Comparison of ENCODE assay signal across 8 cellular contexts in genomic region chr1:52032124-52032784, GRCh38. TPM values are rescaled to one million over a fixed set of nuclear protein-coding genes. Genes with fewer than 3 reads are reported as not detected.
DNase-seq lines count a peak whose midpoint lies in the region; ATAC-seq, FAIRE-seq and TF ChIP-seq lines count a peak whose summit lies in the region.

No MANE protein-coding gene starts in this region.

- H2AFZ ChIP-seq in GM12878 (ENCODE audit: control insufficient read depth, low read depth, low read length), result no peak overlapping the region

- H3K4me1 Mint-ChIP-seq in mesothelial cell of epicardium, result peaks cover 29% of the 10 kb centered on the region

- no peaks in the 10 kb centered on the region for H3K9me3 ChIP-seq in GM12878 (replicated peaks; ENCODE audit: control insufficient read depth, insufficient read depth, low read length)

- CTCF ChIA-PET in GM12878 (lab: Yijun Ruan, JAX), result interaction anchor here (0.7 to 2.1 kb wide), 4 partner anchors 18 to 222 kb away, joined by 3 to 10 read pairs (median 4); partner anchors contain the start of genes BTF3L4 and TXNDC12

- H3K27me3 Mint-ChIP-seq in mesothelial cell of epicardium (ENCODE audit: low read depth), result no peaks in the 10 kb centered on the region

- no peaks in the 10 kb centered on the region for H4K20me1 ChIP-seq in GM12878 (ENCODE audit: control insufficient read depth, insufficient read depth)

- no peak for DNase-seq in GM12878 (ENCODE audit: low read depth, low spot score)
- no peak for DNase-seq in mesothelial cell of epicardium (ENCODE audit: low spot score in 2 of 2, unreplicated experiment in 2 of 2)
- no peak for DNase-seq in SW480 (ENCODE audit: low spot score)
- no peak for DNase-seq in T1000 (lab: John Stamatoyannopoulos, UW)
- DNase-seq in NCI-H2196 (lab: John Stamatoyannopoulos, UW; ENCODE audit: unreplicated experiment), result no peak

- peak overlapping the region; percentile 78 for H3K4me3 ChIP-seq in GM12878

- H3K36me3 Mint-ChIP-seq in mesothelial cell of epicardium, result peaks cover 4% of the 10 kb centered on the region

- 0% methylated on average over 5 of the region's 5 CpGs for WGBS in GM12878 (ENCODE audit: insufficient coverage, insufficient replicate concordance, low lambda C conversion rate, missing lambda C conversion rate)

- H3K27ac Mint-ChIP-seq in mesothelial cell of epicardium, result peak overlapping the region; percentile 96

- no peak for TF ChIP-seq EP300 in GM12878 (IDR thresholded peaks at IDR 0.05; ENCODE audit: borderline replicate concordance in 1 of 2, control insufficient read depth in 1 of 2, low read depth in 2 of 2, low read length in 2 of 2)

- no peak for TF ChIP-seq POLR2A in GM12878 (IDR thresholded peaks at IDR 0.05; ENCODE audit: low read depth, low read length)

- H3K27me3 ChIP-seq in GM12878 (replicated peaks in 1 of 2; ENCODE audit: control insufficient read depth in 2 of 2, insufficient read depth in 2 of 2, low read length in 1 of 2), result no peaks in the 10 kb centered on the region

- peak; percentile 35 for ATAC-seq in GM18909 (IDR thresholded peaks at IDR 0.05; ENCODE audit: poor library complexity, unreplicated experiment)
- ATAC-seq in HG03439 (IDR thresholded peaks at IDR 0.05; ENCODE audit: unreplicated experiment), result peak; percentile 27
- ATAC-seq in GM12878, result peak; percentile 45
- ATAC-seq in HG02798 (IDR thresholded peaks at IDR 0.05; ENCODE audit: poor library complexity, unreplicated experiment), result no peak

- FAIRE-seq in GM12878 (lab: Jason Lieb, UNC), result no peak

- peaks cover 12% of the 10 kb centered on the region for H3K4me1 ChIP-seq in GM12878 (ENCODE audit: control insufficient read depth, insufficient read depth, low read length)

- H3K27ac ChIP-seq in GM12878 (ENCODE audit: control insufficient read depth, insufficient read depth), result peak overlapping the region; percentile 83

- H3K36me3 ChIP-seq in GM12878 (ENCODE audit: control insufficient read depth in 2 of 2, insufficient read depth in 2 of 2, low read length in 1 of 2), result peaks cover 0 to 5% of the 10 kb centered on the region in 2 experiments; a peak in 1 of 4 replicates

- intact Hi-C loops in GM12878 (cut with micrococcal nuclease; ENCODE audit: unreplicated experiment), result no loop called here

- H3K4me2 ChIP-seq in GM12878 (ENCODE audit: control insufficient read depth, insufficient read depth), result peak overlapping the region; percentile 92

- no TSS peak for BruUV-seq in GM12878 (replicated peaks; lab: Mats Ljungman, UMichigan)

- H3K9me3 Mint-ChIP-seq in mesothelial cell of epicardium, result no peaks in the 10 kb centered on the region

- TF ChIP-seq CTCF in GM12878 (IDR thresholded peaks at IDR 0.05 in 2 of 3, conservative IDR thresholded peaks at IDR 0.05 in 1 of 3; ENCODE audit: control insufficient read depth in 2 of 3, extremely low read depth in 1 of 3, insufficient read depth in 1 of 3, low read depth in 3 of 3, low read length in 3 of 3) (no peak), mesothelial cell of epicardium (IDR thresholded peaks at IDR 0.05; ENCODE audit: unreplicated experiment) (no peak)

- H3K9ac ChIP-seq in GM12878 (ENCODE audit: control insufficient read depth, insufficient read depth, low read length), result peak overlapping the region; percentile 85

- H3K4me3 Mint-ChIP-seq in mesothelial cell of epicardium, result peak overlapping the region; percentile 93

- RAD21 ChIA-PET in GM12878 (lab: Charles Lee; ENCODE audit: unreplicated experiment), result interaction anchor here (1.3 kb wide), 1 partner anchor 76 kb away, joined by 3 read pairs; no protein-coding TSS in a partner anchor

- H3K79me2 ChIP-seq in GM12878 (ENCODE audit: control insufficient read depth, insufficient read depth, low read length), result peaks cover 40% of the 10 kb centered on the region

- TF ChIP-seq RAD21 in GM12878 (IDR thresholded peaks at IDR 0.05; ENCODE audit: insufficient read depth, low read depth, low read length), result no peak

- POLR2A ChIA-PET in GM12878 (lab: Charles Lee), result interaction anchor here (1.2 to 6.0 kb wide), 3 partner anchors 24 to 153 kb away, joined by 4 to 37 read pairs (median 5); partner anchors contain the start of genes BTF3L4 and TXNDC12

- in situ Hi-C loops in GM12878 (cut with MboI), result no loop called here

- SMC1A ChIA-PET in GM12878 (lab: Charles Lee; ENCODE audit: uncharacterized antibody, unreplicated experiment), result interaction anchor here (0.7 to 3.6 kb wide), 4 partner anchors 18 to 153 kb away, joined by 3 to 13 read pairs (median 9); partner anchors contain the start of genes BTF3L4 and TXNDC12

RNA-seq across cellular contexts. Expression of gene KTI12, which starts 1.4 kb away (rescaled TPM):
- total RNA-seq in GM12878 (2013; cell fraction: nucleolus; rRNA removed), result 27.6 and 29.1 TPM in 2 replicates
- total RNA-seq in GM12878 (2014; rRNA removed) (14.8 and 17.2 TPM in 2 replicates), GM12878 (2014; rRNA removed; fragmentation: Illumina TruSeq; extraction: Trizol) (7.3 and 7.8 TPM in 2 replicates), GM12878 (2021) (18.5 and 20.4 TPM in 2 replicates), mesothelial cell of epicardium (8.2 to 9.4 TPM (median 8.5 TPM) in 3 replicates)
- polyA plus RNA-seq in GM12878 (2011; ENCODE audit: low read depth), result 11.9 TPM
- polyA plus RNA-seq in GM12878 (2011; rRNA removed) (15.4 and 18.0 TPM in 2 replicates), GM12878 (2014; fragmentation: Illumina TruSeq; extraction: Trizol) (6.3 and 9.3 TPM in 2 replicates), GM12878 (2014; fragmentation: Nextera tagmentation; extraction: Ambion mirVana) (1 to 10 TPM; 2.7 to 6.7 TPM), GM12878 (2014; rRNA removed) (22.1 and 22.9 TPM in 2 replicates), GM12878 (2016; fragmentation: Nextera tagmentation; extraction: Ambion mirVana) (10 to 100 TPM; 25.7 to 32.4 TPM)
- 23.1 and 25.9 TPM in 2 replicates for polyA plus RNA-seq in GM12878 (2011; cell fraction: cytosol; rRNA removed)
- polyA plus RNA-seq in GM12878 (2011; cell fraction: nucleus; rRNA removed), result 17.7 and 24.2 TPM in 2 replicates
- 17.6 and 18.6 TPM in 2 replicates for polyA plus RNA-seq in GM12878 (2012)
- polyA minus RNA-seq in GM12878 (2011; rRNA and poly(A)+ RNA removed), result 14.3 and 17.0 TPM in 2 replicates
- polyA minus RNA-seq in GM12878 (2011; cell fraction: cytosol; rRNA and poly(A)+ RNA removed), result 7.1 and 9.0 TPM in 2 replicates
- 13.8 and 26.7 TPM in 2 replicates for polyA minus RNA-seq in GM12878 (2011; cell fraction: nucleus; rRNA and poly(A)+ RNA removed)

RNA-seq across cellular contexts. Expression of gene TXNDC12, which starts 22.7 kb away (rescaled TPM):
- 35.1 and 38.2 TPM in 2 replicates for total RNA-seq in GM12878 (2013; cell fraction: nucleolus; rRNA removed)
- total RNA-seq in GM12878 (2014; rRNA removed), result 18.2 and 20.3 TPM in 2 replicates
- total RNA-seq in GM12878 (2014; rRNA removed; fragmentation: Illumina TruSeq; extraction: Trizol), result 12.5 and 14.6 TPM in 2 replicates
- 27.4 and 29.8 TPM in 2 replicates for total RNA-seq in GM12878 (2021)
- polyA plus RNA-seq in GM12878 (2011; ENCODE audit: low read depth), result 9.1 TPM
- 29.9 and 35.5 TPM in 2 replicates for polyA plus RNA-seq in GM12878 (2011; rRNA removed)
- polyA plus RNA-seq in GM12878 (2011; cell fraction: cytosol; rRNA removed), result 21.4 and 21.9 TPM in 2 replicates
- 15.3 and 19.4 TPM in 2 replicates for polyA plus RNA-seq in GM12878 (2011; cell fraction: nucleus; rRNA removed)
- polyA plus RNA-seq in GM12878 (2012), result 20.9 and 23.0 TPM in 2 replicates
- 13.2 and 14.2 TPM in 2 replicates for polyA plus RNA-seq in GM12878 (2014; fragmentation: Illumina TruSeq; extraction: Trizol)
- 10 to 100 TPM in 1 of 2 experiments, 1 to 10 TPM in 1; 6.7 to 16.6 TPM for polyA plus RNA-seq in GM12878 (2014; fragmentation: Nextera tagmentation; extraction: Ambion mirVana)
- 15.6 and 17.2 TPM in 2 replicates for polyA plus RNA-seq in GM12878 (2014; rRNA removed)
- polyA plus RNA-seq in GM12878 (2016; fragmentation: Nextera tagmentation; extraction: Ambion mirVana), result 10 to 100 TPM; 40.3 to 41.7 TPM
- 10.2 and 17.3 TPM in 2 replicates for polyA minus RNA-seq in GM12878 (2011; rRNA and poly(A)+ RNA removed)
- polyA minus RNA-seq in GM12878 (2011; cell fraction: cytosol; rRNA and poly(A)+ RNA removed), result 20.3 and 30.9 TPM in 2 replicates
- 9.9 and 12.4 TPM in 2 replicates for polyA minus RNA-seq in GM12878 (2011; cell fraction: nucleus; rRNA and poly(A)+ RNA removed)
- 46.7 to 53.9 TPM (median 47.8 TPM) in 3 replicates for total RNA-seq in mesothelial cell of epicardium

RNA-seq across cellular contexts. Expression of gene BTF3L4, which starts 23.8 kb away (rescaled TPM):
- 103 TPM in 2 replicates for total RNA-seq in GM12878 (2013; cell fraction: nucleolus; rRNA removed)
- total RNA-seq in GM12878 (2014; rRNA removed) (25.0 and 37.9 TPM in 2 replicates), GM12878 (2014; rRNA removed; fragmentation: Illumina TruSeq; extraction: Trizol) (55.3 and 58.2 TPM in 2 replicates), GM12878 (2021) (36.3 and 36.6 TPM in 2 replicates), mesothelial cell of epicardium (74.0 to 78.1 TPM (median 76.3 TPM) in 3 replicates)
- polyA plus RNA-seq in GM12878 (2011; ENCODE audit: low read depth), result 36.8 TPM
- polyA plus RNA-seq in GM12878 (2011; rRNA removed) (73.6 and 119 TPM in 2 replicates), GM12878 (2014; fragmentation: Illumina TruSeq; extraction: Trizol) (76.3 and 91.5 TPM in 2 replicates), GM12878 (2014; fragmentation: Nextera tagmentation; extraction: Ambion mirVana) (10 to 100 TPM; 61.1 to 72.7 TPM), GM12878 (2014; rRNA removed) (39.9 and 48.8 TPM in 2 replicates), GM12878 (2016; fragmentation: Nextera tagmentation; extraction: Ambion mirVana) (10 to 100 TPM; 72.4 to 76.9 TPM)
- polyA plus RNA-seq in GM12878 (2011; cell fraction: cytosol; rRNA removed), result 21.0 and 28.0 TPM in 2 replicates
- polyA plus RNA-seq in GM12878 (2011; cell fraction: nucleus; rRNA removed), result 20.1 and 22.8 TPM in 2 replicates
- polyA plus RNA-seq in GM12878 (2012), result 35.9 and 38.4 TPM in 2 replicates
- polyA minus RNA-seq in GM12878 (2011; rRNA and poly(A)+ RNA removed), result 29.7 and 35.6 TPM in 2 replicates
- polyA minus RNA-seq in GM12878 (2011; cell fraction: cytosol; rRNA and poly(A)+ RNA removed), result 16.8 and 21.6 TPM in 2 replicates
- polyA minus RNA-seq in GM12878 (2011; cell fraction: nucleus; rRNA and poly(A)+ RNA removed), result 13.4 and 22.8 TPM in 2 replicates

RNA-seq across cellular contexts. Expression of gene RAB3B, which starts 41.8 kb away (rescaled TPM):
- total RNA-seq in GM12878 (2013; cell fraction: nucleolus; rRNA removed), result 0.64 and 0.69 TPM in 2 replicates
- total RNA-seq in GM12878 (2014; rRNA removed) (0.22 and 0.28 TPM in 2 replicates), GM12878 (2014; rRNA removed; fragmentation: Illumina TruSeq; extraction: Trizol) (0.28 and 0.31 TPM in 2 replicates), GM12878 (2021) (0.21 and 0.28 TPM in 2 replicates), mesothelial cell of epicardium (3.8 to 4.0 TPM (median 3.9 TPM) in 3 replicates)
- 0.08 TPM for polyA plus RNA-seq in GM12878 (2011; ENCODE audit: low read depth)
- polyA plus RNA-seq in GM12878 (2011; rRNA removed) (0.26 and 0.29 TPM in 2 replicates), GM12878 (2014; fragmentation: Illumina TruSeq; extraction: Trizol) (0.32 and 0.35 TPM in 2 replicates), GM12878 (2014; fragmentation: Nextera tagmentation; extraction: Ambion mirVana) (under 1 TPM; 0.05 to 0.11 TPM), GM12878 (2014; rRNA removed) (0.20 and 0.24 TPM in 2 replicates), GM12878 (2016; fragmentation: Nextera tagmentation; extraction: Ambion mirVana) (under 1 TPM; 0.09 to 0.13 TPM)
- 0.15 TPM in 2 replicates for polyA plus RNA-seq in GM12878 (2011; cell fraction: cytosol; rRNA removed)
- polyA plus RNA-seq in GM12878 (2011; cell fraction: nucleus; rRNA removed), result 0.35 and 0.39 TPM in 2 replicates
- polyA plus RNA-seq in GM12878 (2012), result 0.11 and 0.13 TPM in 2 replicates
- polyA minus RNA-seq in GM12878 (2011; rRNA and poly(A)+ RNA removed), result 0.29 and 0.41 TPM in 2 replicates
- 0.13 TPM in 1 of 2 replicates, not detected in the other for polyA minus RNA-seq in GM12878 (2011; cell fraction: cytosol; rRNA and poly(A)+ RNA removed)
- polyA minus RNA-seq in GM12878 (2011; cell fraction: nucleus; rRNA and poly(A)+ RNA removed), result 0.10 and 0.12 TPM in 2 replicates
